ENCODE assay signal across 28 cellular contexts in the genomic region with DNA sequence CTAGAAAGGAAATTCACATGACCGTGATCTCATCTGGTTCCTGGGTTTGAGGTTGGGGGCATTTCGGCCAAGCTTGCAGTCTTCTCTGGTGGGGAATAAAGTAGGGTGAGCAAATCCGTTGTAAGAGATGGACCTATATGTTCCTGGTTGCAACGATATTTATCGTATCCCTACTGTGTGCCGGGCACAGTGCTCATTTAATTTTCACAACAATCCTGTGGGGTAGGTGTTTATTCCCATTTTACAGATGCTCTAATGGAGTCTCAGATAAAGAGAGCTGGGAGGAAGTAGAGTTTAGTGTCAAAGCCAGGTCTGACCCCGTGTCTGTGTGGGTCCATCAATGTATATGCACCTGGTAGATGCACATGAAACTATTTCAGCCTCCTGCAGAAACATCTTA.
"Had no signal": no experiment of that assay in that cellular context is flagged by ENCODE, and none has a peak within 500 bp of the region (broad histone marks: within the 10 kb centered on the region; RNA-seq: fewer than 3 reads in every experiment).

No MANE protein-coding gene starts in this region.

- H3K4me3 Mint-ChIP-seq: activated CD4-positive, alpha-beta memory T cell treated with anti-CD3 and anti-CD28 coated beads for 36 hours; activated CD4-positive, alpha-beta T cell treated with anti-CD3 and anti-CD28 coated beads, Interleukin-2, amount 10 ng/mL, durations not matched to agents 24 days and 14 days; activated T-cell treated with anti-CD3 and anti-CD28 coated beads, Interleukin-2, amount 50 U/mL, for 72 hours; natural killer cell treated with Interleukin-12 subunit alpha and Interleukin-12 subunit beta and Interleukin-15 and Interleukin-18, amount 100 ng/mL, for 72 hours; stimulated activated effector memory CD8-positive, alpha-beta T cell treated with anti-CD3 and anti-CD28 coated beads, Interleukin-12 subunit alpha, Interleukin-12 subunit beta, amount 100 ng/mL, for 72 hours; stimulated activated naive CD8-positive, alpha-beta T cell treated with anti-CD3 and anti-CD28 coated beads, Interleukin-15, Interleukin-2, amounts not matched to agents 100 ng/mL and 50 ng/mL, for 24 hours had no signal

- H3K27ac Mint-ChIP-seq: activated CD4-positive, alpha-beta memory T cell treated with anti-CD3 and anti-CD28 coated beads for 36 hours; activated CD4-positive, alpha-beta T cell treated with anti-CD3 and anti-CD28 coated beads, Interleukin-2, amount 10 ng/mL, durations not matched to agents 24 days and 14 days; activated T-cell treated with anti-CD3 and anti-CD28 coated beads, Interleukin-2, amount 50 U/mL, for 72 hours; natural killer cell treated with Interleukin-12 subunit alpha and Interleukin-12 subunit beta and Interleukin-15 and Interleukin-18, amount 100 ng/mL, for 72 hours had no signal

- H3K27me3 Mint-ChIP-seq: activated CD4-positive, alpha-beta memory T cell treated with anti-CD3 and anti-CD28 coated beads for 36 hours; activated CD4-positive, alpha-beta T cell treated with anti-CD3 and anti-CD28 coated beads, Interleukin-2, amount 10 ng/mL, durations not matched to agents 24 days and 14 days; natural killer cell treated with Interleukin-12 subunit alpha and Interleukin-12 subunit beta and Interleukin-15 and Interleukin-18, amount 100 ng/mL, for 72 hours; progenitor cell of endocrine pancreas; stimulated activated naive CD8-positive, alpha-beta T cell treated with anti-CD3 and anti-CD28 coated beads, Interleukin-15, Interleukin-2, amounts not matched to agents 100 ng/mL and 50 ng/mL, for 24 hours had no signal

- H3K36me3 ChIP-seq: breast epithelium, ovary had no signal

- H3K27me3 ChIP-seq: breast epithelium, left lung, ovary, sigmoid colon, upper lobe of right lung had no signal

- H3K4me3 ChIP-seq: breast epithelium, left lung, lung, mucosa of descending colon, ovary, sigmoid colon, upper lobe of right lung had no signal

- ATAC-seq: activated CD4-positive, CD25-positive, alpha-beta regulatory T cell treated with anti-CD3 and anti-CD28 coated beads, Interleukin-2, amount 50 U/mL, for 24 hours; activated naive CD4-positive, alpha-beta T cell treated with anti-CD3 and anti-CD28 coated beads, Interleukin-2, amount 50 U/mL, for 72 hours; activated T-cell treated with anti-CD3 and anti-CD28 coated beads, Interleukin-2, amount 50 U/mL, for 72 hours; left lung; mucosa of descending colon; natural killer cell treated with Interleukin-12 subunit alpha and Interleukin-12 subunit beta and Interleukin-15 and Interleukin-18, amount 100 ng/mL, for 72 hours; stimulated activated effector memory CD8-positive, alpha-beta T cell treated with anti-CD3 and anti-CD28 coated beads, Interleukin-12 subunit alpha, Interleukin-12 subunit beta, amount 100 ng/mL, for 72 hours; upper lobe of right lung had no signal

- H3K27ac ChIP-seq: breast epithelium, left lung, ovary, sigmoid colon, upper lobe of right lung, VCaP had no signal

- H3K9me3 Mint-ChIP-seq: natural killer cell treated with Interleukin-12 subunit alpha and Interleukin-12 subunit beta and Interleukin-15 and Interleukin-18, amount 100 ng/mL, for 72 hours had no signal

- FAIRE-seq: colon, endometrium, frontal cortex, small intestine, TTC549 had no signal

- DNase-seq: activated CD4-positive, alpha-beta memory T cell treated with anti-CD3 and anti-CD28 coated beads for 36 hours; activated CD4-positive, alpha-beta T cell treated with anti-CD3 and anti-CD28 coated beads, Interleukin-2, amount 10 ng/mL, durations not matched to agents 24 days and 14 days; activated naive CD4-positive, alpha-beta T cell; activated T-cell treated with anti-CD3 and anti-CD28 coated beads, Interleukin-2, amount 50 U/mL, for 72 hours; central memory CD4-positive, alpha-beta T cell; effector CD8-positive, alpha-beta T cell; kidney glomerular epithelial cell; left lung; ovary; sigmoid colon; stimulated activated CD4-positive, alpha-beta T cell treated with anti-CD3 and anti-CD28 coated beads, Interleukin-4, amount 100 ng/mL, for 24 hours; T-helper 9 cell; upper lobe of right lung had no signal

- H3K9me3 ChIP-seq: breast epithelium, left lung, mucosa of descending colon, ovary, sigmoid colon, upper lobe of right lung had no signal

- H3K4me1 ChIP-seq: breast epithelium had no signal
